8 cellular contexts compared by ENCODE assay signal in genomic region chr2:64144057-64145013, GRCh38. TPM values are rescaled to one million over a fixed set of nuclear protein-coding genes. Genes with fewer than 3 reads are reported as not detected.
DNase-seq lines count a peak whose midpoint lies in the region; ATAC-seq and TF ChIP-seq lines count a peak whose summit lies in the region.

TSS of gene PELI1 (minus strand) at chr2:64144420. CDS start at chr2:64108310, 36,110 bp downstream.

- H3K79me2 ChIP-seq in mammary epithelial cell (ENCODE audit: insufficient read depth, low read length) = peaks cover 49% of the 10 kb centered on the region

- H2AFZ ChIP-seq in mammary epithelial cell (ENCODE audit: low read depth, low read length) = peak within 1 kb of the TSS; percentile 82

- ATAC-seq in GM18907 (IDR thresholded peaks at IDR 0.05; ENCODE audit: unreplicated experiment) (peak; percentile 89), HG03159 (IDR thresholded peaks at IDR 0.05; ENCODE audit: unreplicated experiment) (peak; percentile 83)

- no TSS peak for BruUV-seq in mammary epithelial cell (replicated peaks; lab: Mats Ljungman, UMichigan)

- peak within 1 kb of the TSS; percentile 97 for H3K4me3 ChIP-seq in WERI-Rb-1 (ENCODE audit: low read depth, low read length)
- H3K4me3 ChIP-seq in mammary epithelial cell (replicated peaks in 1 of 3; ENCODE audit: insufficient read depth in 1 of 3, low read depth in 2 of 3, low read length in 3 of 3) = peak within 1 kb of the TSS; percentile 92 to 96 (median 94)

- no peaks in the 10 kb centered on the region for H3K27me3 ChIP-seq in WERI-Rb-1 (ENCODE audit: insufficient read depth, low read depth, severe bottlenecking)
- no peaks in the 10 kb centered on the region for H3K27me3 ChIP-seq in mammary epithelial cell (ENCODE audit: insufficient read depth, low read length)

- dilution Hi-C loops in mammary epithelial cell (cut with HindIII; ENCODE audit: low sequenced_read_pairs) = no loop called here

- in situ Hi-C loops in mammary epithelial cell (cut with MboI; ENCODE audit: low sequenced_read_pairs in 2 of 2) = no loop called here

- H3K9ac ChIP-seq in mammary epithelial cell (ENCODE audit: insufficient read depth, low read length) = peak within 1 kb of the TSS; percentile 98

- intact Hi-C loops in mammary epithelial cell (cut with micrococcal nuclease) = loop anchor here (1.0 to 5.0 kb wide), 5 partner anchors 67 to 183 kb away; no protein-coding TSS in a partner anchor

- no peaks in the 10 kb centered on the region for H4K20me1 ChIP-seq in mammary epithelial cell (ENCODE audit: insufficient read depth, low read length)

- TF ChIP-seq CTCF in WERI-Rb-1 (IDR thresholded peaks at IDR 0.05; ENCODE audit: low read depth, low read length) (peak; percentile 42), mammary epithelial cell (conservative IDR thresholded peaks at IDR 0.05 in 1 of 2, IDR thresholded peaks at IDR 0.05 in 1 of 2; ENCODE audit: extremely low read depth in 1 of 2, insufficient read depth in 1 of 2, low read depth in 1 of 2, low read length in 2 of 2) (peak in 1 of 2 donors; percentile 41)

- CTCF ChIA-PET in mammary epithelial cell (lab: Charles Lee; ENCODE audit: low non-redundant PET) = interaction anchor here (0.5 kb wide), 1 partner anchor 607 kb away, joined by 3 read pairs; no protein-coding TSS in a partner anchor

- H3K36me3 ChIP-seq in WERI-Rb-1 (0 out of 2 replicates have a peak, but pooled peaks cover 2% of the 10 kb centered on the region), mammary epithelial cell (ENCODE audit: insufficient read depth, low read length) (no peaks in the 10 kb centered on the region)

- H3K4me2 ChIP-seq in mammary epithelial cell (ENCODE audit: insufficient read depth, low read depth, low read length) = peak within 1 kb of the TSS; percentile 88

- H3K27ac ChIP-seq in WERI-Rb-1 = peak within 1 kb of the TSS; percentile 88
- peak within 1 kb of the TSS; percentile 94 for H3K27ac ChIP-seq in mammary epithelial cell (ENCODE audit: insufficient read depth, low read depth, low read length)

- peak; percentile 93 for DNase-seq in AG08396 (ENCODE audit: low spot score)
- peak; percentile 98 for DNase-seq in NCI-H2227 (lab: John Stamatoyannopoulos, UW; ENCODE audit: unreplicated experiment)
- DNase-seq in WERI-Rb-1 = peak; percentile 99
- peak; percentile 99 for DNase-seq in mammary epithelial cell
- peak; percentile 97 for DNase-seq in iPS-NIHi7 (ENCODE audit: extremely low spot score)
- peak; percentile 89 for DNase-seq in smooth muscle cell of the brain vasculature (ENCODE audit: low read depth, low spot score)

- peaks cover 12% of the 10 kb centered on the region for H3K4me1 ChIP-seq in mammary epithelial cell (ENCODE audit: insufficient read depth, low read length)

- no peaks in the 10 kb centered on the region for H3K9me3 ChIP-seq in WERI-Rb-1 (ENCODE audit: severe bottlenecking)
- no peaks in the 10 kb centered on the region for H3K9me3 ChIP-seq in mammary epithelial cell (replicated peaks; ENCODE audit: insufficient read depth, low read length)

- 24% methylated on average over 13 of the region's 68 CpGs for WGBS in mammary epithelial cell (ENCODE audit: low coverage, missing lambda C conversion rate)

RNA-seq across cellular contexts. Expression of gene PELI1, which starts in this region (rescaled TPM):
- total RNA-seq in mammary epithelial cell = 10 to 100 TPM; 18.9 to 26.7 TPM
- 8.3 TPM for polyA plus RNA-seq in mammary epithelial cell
- polyA minus RNA-seq in mammary epithelial cell = 13.1 TPM

Comparison
In these comparisons a context has a peak if more than half of its experiments do, and no peak if none do; other contexts are left out.
1. Peak in every context shown above with its lines: DNase-seq, ATAC-seq, H3K4me3 ChIP-seq and H3K27ac ChIP-seq.